ENCODE assay signal across 13 cellular contexts in genomic region chr10:102267748-102268147, GRCh38. TPM values are rescaled to one million over a fixed set of nuclear protein-coding genes. Genes with fewer than 3 reads are reported as not detected.
A peak's percentile ranks its signal among the peaks of the same experiment; 100 is the strongest.
DNase-seq lines count a peak whose midpoint lies in the region; ATAC-seq and TF ChIP-seq lines count a peak whose summit lies in the region.
"Had no signal": no experiment of that assay in that cellular context is flagged by ENCODE, and none has a peak within 500 bp of the region (broad histone marks: within the 10 kb centered on the region; RNA-seq: fewer than 3 reads in every experiment).

No MANE protein-coding gene starts in this region.

- H3K27me3 ChIP-seq in left ventricle myocardium inferior (ENCODE audit: low read depth): no peaks in the 10 kb centered on the region
- no peaks in the 10 kb centered on the region for H3K27me3 ChIP-seq in heart right ventricle
- H3K27me3 ChIP-seq: pancreas, SJSA1 had no signal

- no peak for TF ChIP-seq CTCF in left ventricle myocardium inferior (IDR thresholded peaks at IDR 0.05; ENCODE audit: borderline replicate concordance)
- TF ChIP-seq CTCF in heart right ventricle (IDR thresholded peaks at IDR 0.05): no peak

- H3K36me3 ChIP-seq in left ventricle myocardium inferior (peaks cover 5% of the 10 kb centered on the region), heart right ventricle (peaks cover 0 to 30% (median 9%) of the 10 kb centered on the region in 9 donors)
- H3K36me3 ChIP-seq: pancreas had no signal

- H3K9me3 ChIP-seq in left ventricle myocardium inferior (replicated peaks): no peaks in the 10 kb centered on the region
- no peaks in the 10 kb centered on the region for H3K9me3 ChIP-seq in heart right ventricle
- H3K9me3 ChIP-seq: pancreas, SJSA1 had no signal

- H3K27ac ChIP-seq in left ventricle myocardium inferior (replicated peaks) (peak overlapping the region; percentile 7), heart right ventricle (peak overlapping the region in 2 of 10 donors; percentile 11 to 32)
- H3K27ac ChIP-seq: pancreas, SJSA1 had no signal

- no peak for ATAC-seq in heart right ventricle
- ATAC-seq in GM18498 (IDR thresholded peaks at IDR 0.05; ENCODE audit: unreplicated experiment): no peak
- ATAC-seq in GM21423 (IDR thresholded peaks at IDR 0.05; ENCODE audit: unreplicated experiment): no peak
- ATAC-seq: pancreas had no signal

- intact Hi-C loops in left ventricle myocardium inferior (cut with micrococcal nuclease) (no loop called here), heart right ventricle (cut with DNase I) (no loop called here)

- H3K4me3 ChIP-seq in left ventricle myocardium inferior (no peak overlapping the region), heart right ventricle (no peak overlapping the region)
- H3K4me3 ChIP-seq: pancreas, SJSA1 had no signal

- DNase-seq in left ventricle myocardium inferior: no peak
- no peak for DNase-seq in heart right ventricle
- peak; percentile 52 for DNase-seq in amniotic epithelial cell (ENCODE audit: low read depth)
- DNase-seq in iris pigment epithelial cell (ENCODE audit: low read depth): peak; percentile 82
- DNase-seq in OCI-M1 (lab: John Stamatoyannopoulos, UW): no peak
- DNase-seq in DMS53 treated with DMSO at 0.1 percent for 48 hours (lab: John Stamatoyannopoulos, UW; ENCODE audit: unreplicated experiment): no peak
- DNase-seq: COR-L47; effector memory CD4-positive, alpha-beta T cell; islet precursor cell; pancreas had no signal

- H3K4me1 ChIP-seq in left ventricle myocardium inferior (peaks cover 75% of the 10 kb centered on the region), heart right ventricle (peaks cover 4 to 67% (median 43%) of the 10 kb centered on the region in 9 donors)

RNA-seq across cellular contexts. Expression of gene GBF1, which starts 22.4 kb away (rescaled TPM):
- total RNA-seq in left ventricle myocardium inferior: 43.2 TPM
- total RNA-seq in heart right ventricle: 10 to 100 TPM; 43.6 to 60.5 (median 50.7) TPM
- 10 to 100 TPM; 20.7 to 25.6 TPM for polyA plus RNA-seq in heart right ventricle

RNA-seq across cellular contexts. Expression of gene PITX3, which starts 26.4 kb away (rescaled TPM):
- total RNA-seq in left ventricle myocardium inferior (0.85 TPM), heart right ventricle (1 to 10 TPM in 4 of 10 donors, under 1 TPM in 6; 0.21 to 2.8 (median 0.86) TPM)
- 10 to 100 TPM in 1 of 2 donors, 1 to 10 TPM in 1; 1.8 to 10.4 TPM for polyA plus RNA-seq in heart right ventricle
- total RNA-seq: pancreas, SJSA1 had no signal
- polyA plus RNA-seq: pancreas had no signal

RNA-seq across cellular contexts. Expression of gene ELOVL3, which starts 41.6 kb away (rescaled TPM):
- total RNA-seq in left ventricle myocardium inferior: not detected
- total RNA-seq in heart right ventricle: under 1 TPM in 3 of 10 donors, not detected in 7; 0.22 to 0.45 (median 0.30) TPM
- polyA plus RNA-seq in heart right ventricle: under 1 TPM in 1 of 2 donors, not detected in 1; 0.23 TPM
- total RNA-seq: pancreas, SJSA1 had no signal

Comparison
In these comparisons a context has a peak if more than half of its experiments do, and no peak if none do; other contexts are left out.
1. DNase-seq: peak in amniotic epithelial cell (single experiment) and iris pigment epithelial cell (single experiment); none in left ventricle myocardium inferior (single experiment), heart right ventricle (0 of 2), OCI-M1 (single experiment) and DMS53 treated with DMSO at 0.1 percent for 48 hours (single experiment).